8 cellular contexts compared by ENCODE assay signal in the genomic region with DNA sequence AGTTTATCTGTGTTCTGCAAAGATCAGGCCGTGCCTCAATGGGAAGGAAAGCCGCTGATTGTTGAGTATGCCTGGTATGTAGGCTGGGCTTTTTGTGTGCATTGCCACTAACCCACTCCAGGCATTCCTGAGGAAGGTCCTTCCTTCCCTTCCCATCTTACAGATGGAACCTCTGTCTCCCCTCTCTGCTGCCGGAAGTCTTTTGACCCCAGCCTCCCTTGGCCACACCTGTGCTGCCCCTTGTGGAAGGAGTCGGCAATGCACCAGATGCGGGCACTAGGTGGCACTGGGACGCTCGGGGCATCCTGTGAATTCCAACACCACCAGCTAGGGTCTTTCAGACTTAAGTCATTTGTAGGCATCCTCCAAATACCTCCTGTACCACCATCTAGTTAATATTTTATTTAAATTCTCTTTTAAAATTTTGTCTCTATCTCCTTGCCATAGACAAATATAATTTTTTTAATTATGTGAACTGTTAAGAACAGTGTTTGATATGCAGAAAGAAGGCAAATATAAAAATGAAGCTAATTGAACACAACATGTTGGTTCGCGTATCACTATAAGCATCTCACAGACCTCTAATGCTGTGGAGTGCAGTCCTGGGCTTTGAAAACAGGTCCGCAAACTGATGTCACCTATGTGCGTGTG.
A peak's percentile ranks its signal among the peaks of the same experiment; 100 is the strongest.
DNase-seq lines count a peak whose midpoint lies in the region; ATAC-seq, FAIRE-seq and TF ChIP-seq lines count a peak whose summit lies in the region.

No MANE protein-coding gene starts in this region.

- no peak overlapping the region for H3K27ac ChIP-seq in heart right ventricle

- FAIRE-seq in GM12892 (lab: Jason Lieb, UNC) = peak; percentile 58

- no peak overlapping the region for H3K4me3 Mint-ChIP-seq in activated T-helper 17 cell treated with anti-CD3 and anti-CD28 coated beads, Interleukin-2, amount 50 U/mL, for 72 hours

- H3K27ac Mint-ChIP-seq in activated T-helper 17 cell treated with anti-CD3 and anti-CD28 coated beads, Interleukin-2, amount 50 U/mL, for 72 hours = no peak overlapping the region

- H3K36me3 ChIP-seq in NT2/D1 (ENCODE audit: insufficient read depth, insufficient read length, low read length) = peaks cover 4% of the 10 kb centered on the region
- peaks cover 0 to 23% (median 0%) of the 10 kb centered on the region in 9 donors for H3K36me3 ChIP-seq in heart right ventricle

- H3K27me3 ChIP-seq in NT2/D1 (ENCODE audit: insufficient read depth, insufficient read length) (no peaks in the 10 kb centered on the region), heart right ventricle (no peaks in the 10 kb centered on the region)

- no peak for TF ChIP-seq POLR2A in GM12892 (IDR thresholded peaks at IDR 0.05; ENCODE audit: low read depth, low read length)

- H3K4me1 ChIP-seq in NT2/D1 (ENCODE audit: insufficient read depth, insufficient read length) (peaks cover 3% of the 10 kb centered on the region), heart right ventricle (peaks cover 0 to 43% (median 9%) of the 10 kb centered on the region in 9 donors)

- WGBS in heart right ventricle, 2 donors = 64 to 68% methylated on average over 11 of the region's 11 CpGs

- H3K36me3 Mint-ChIP-seq in activated T-helper 17 cell treated with anti-CD3 and anti-CD28 coated beads, Interleukin-2, amount 50 U/mL, for 72 hours (ENCODE audit: low read depth) = no peaks in the 10 kb centered on the region

- H3K4me3 ChIP-seq in NT2/D1 (ENCODE audit: insufficient read length, low read depth) (no peak overlapping the region), heart right ventricle (no peak overlapping the region)

- no peak overlapping the region for H3K9ac ChIP-seq in NT2/D1 (ENCODE audit: insufficient read length, low read depth)

- TF ChIP-seq CTCF in heart right ventricle (IDR thresholded peaks at IDR 0.05) = peak; percentile 16 to 85 (median 69)

- intact Hi-C loops in heart right ventricle (cut with DNase I) = no loop called here

- H3K9me3 ChIP-seq in NT2/D1 (ENCODE audit: insufficient read depth, low read length) = no peaks in the 10 kb centered on the region
- H3K9me3 ChIP-seq in heart right ventricle = peaks cover 0 to under 1% (median 0%) of the 10 kb centered on the region in 11 donors

- H3K4me1 Mint-ChIP-seq in activated T-helper 17 cell treated with anti-CD3 and anti-CD28 coated beads, Interleukin-2, amount 50 U/mL, for 72 hours = peaks cover 32% of the 10 kb centered on the region

- no peaks in the 10 kb centered on the region for H3K9me3 Mint-ChIP-seq in activated T-helper 17 cell treated with anti-CD3 and anti-CD28 coated beads, Interleukin-2, amount 50 U/mL, for 72 hours

- no peaks in the 10 kb centered on the region for H3K27me3 Mint-ChIP-seq in activated T-helper 17 cell treated with anti-CD3 and anti-CD28 coated beads, Interleukin-2, amount 50 U/mL, for 72 hours

- no peak for DNase-seq in GM12892 (ENCODE audit: insufficient read length)
- DNase-seq in NT2/D1 (ENCODE audit: low read depth, low spot score) = peak; percentile 42
- peak; percentile 30 to 43 for DNase-seq in heart right ventricle
- DNase-seq in stimulated activated CD4-positive, alpha-beta T cell treated with anti-CD3 and anti-CD28 coated beads, Interleukin-4, amount 100 ng/mL, for 1 hour = peak; percentile 77
- no peak for DNase-seq in NCI-H226
- DNase-seq in NCI-H1105 treated with DMSO at 0.1 percent for 48 hours (lab: John Stamatoyannopoulos, UW) = no peak
- no peak for DNase-seq in putamen (ENCODE audit: low spot score)

- peak; percentile 61 for ATAC-seq in activated T-helper 17 cell treated with anti-CD3 and anti-CD28 coated beads, Interleukin-2, amount 50 U/mL, for 72 hours (replicated peaks)
- ATAC-seq in heart right ventricle = peak in 3 of 8 donors; percentile 22 to 53 (median 41)

Comparison
In these comparisons a context has a peak if more than half of its experiments do, and no peak if none do; other contexts are left out.
1. DNase-seq: peak in NT2/D1 (single experiment), heart right ventricle (2 of 2) and stimulated activated CD4-positive, alpha-beta T cell treated with anti-CD3 and anti-CD28 coated beads, Interleukin-4, amount 100 ng/mL, for 1 hour (single experiment); none in GM12892 (single experiment), NCI-H226 (single experiment), NCI-H1105 treated with DMSO at 0.1 percent for 48 hours (single experiment) and putamen (single experiment).